ENCODE assay signal across 2 cellular contexts in the genomic region with DNA sequence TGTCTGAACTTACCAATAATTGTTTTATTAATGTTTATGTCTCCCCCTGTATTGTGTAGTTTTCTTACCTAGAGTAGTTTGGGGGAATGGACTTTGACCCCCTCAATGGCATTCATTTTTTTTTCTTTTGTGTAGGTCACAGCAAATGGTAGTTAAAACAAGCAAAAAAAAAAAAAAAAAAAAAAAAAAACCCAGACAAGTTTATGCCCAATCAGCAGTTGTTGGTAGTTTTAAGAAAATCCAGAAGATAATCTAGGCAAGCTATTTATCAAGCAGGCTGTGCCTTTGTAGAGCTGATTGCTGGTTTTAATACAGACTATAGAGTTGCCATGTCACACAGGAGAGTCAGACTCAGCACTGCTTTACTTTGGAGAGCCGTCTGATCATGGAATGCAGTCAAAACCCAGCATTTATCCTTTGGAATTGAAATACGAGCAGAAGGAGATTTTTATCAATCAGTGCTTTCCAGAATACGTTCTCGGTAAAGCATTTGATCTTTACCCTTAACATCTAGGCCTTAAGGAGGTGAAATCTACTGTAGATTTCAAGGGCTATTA.
TF ChIP-seq lines count a peak whose summit lies in the region.

No MANE protein-coding gene starts in this region.

TF ChIP-seq in A549, 52 proteins besides CTCF, POLR2A, EP300 and RAD21:
- no peak for TF ChIP-seq SREBF2 (IDR thresholded peaks at IDR 0.05)
- no peak for TF ChIP-seq CBX8 (IDR thresholded peaks at IDR 0.05)
- TF ChIP-seq MAFK (IDR thresholded peaks at IDR 0.05; ENCODE audit: partially characterized antibody): peak; percentile 54
- no peak for TF ChIP-seq JUN (IDR thresholded peaks at IDR 0.05)
- no peak for TF ChIP-seq CHD2 (IDR thresholded peaks at IDR 0.05; ENCODE audit: low read length, partially characterized antibody)
- no peak for TF ChIP-seq RFX5 (IDR thresholded peaks at IDR 0.05)
- TF ChIP-seq SMC3 (IDR thresholded peaks at IDR 0.05): no peak

TF ChIP-seq in K562, 482 proteins besides CTCF, POLR2A, EP300 and RAD21:
- TF ChIP-seq C11orf30 (IDR thresholded peaks at IDR 0.05; ENCODE audit: low read depth): peak; percentile 18; the same call in 1 of the 2 replicates
- no peak for TF ChIP-seq CREM (IDR thresholded peaks at IDR 0.05; ENCODE audit: low read depth)
- no peak for TF ChIP-seq CCNT2 (IDR thresholded peaks at IDR 0.05; ENCODE audit: borderline replicate concordance, extremely low read depth, insufficient read length, low read depth, low read length)
- TF ChIP-seq MAFK (IDR thresholded peaks at IDR 0.05; ENCODE audit: low read length): 0 out of 2 replicates have a peak, but pooled peaks have one; percentile 33
- TF ChIP-seq SMARCC2 (IDR thresholded peaks at IDR 0.05; ENCODE audit: low read depth): no peak
- TF ChIP-seq ZNF316 (IDR thresholded peaks at IDR 0.05): peak; percentile 70
